In the genomic region with DNA sequence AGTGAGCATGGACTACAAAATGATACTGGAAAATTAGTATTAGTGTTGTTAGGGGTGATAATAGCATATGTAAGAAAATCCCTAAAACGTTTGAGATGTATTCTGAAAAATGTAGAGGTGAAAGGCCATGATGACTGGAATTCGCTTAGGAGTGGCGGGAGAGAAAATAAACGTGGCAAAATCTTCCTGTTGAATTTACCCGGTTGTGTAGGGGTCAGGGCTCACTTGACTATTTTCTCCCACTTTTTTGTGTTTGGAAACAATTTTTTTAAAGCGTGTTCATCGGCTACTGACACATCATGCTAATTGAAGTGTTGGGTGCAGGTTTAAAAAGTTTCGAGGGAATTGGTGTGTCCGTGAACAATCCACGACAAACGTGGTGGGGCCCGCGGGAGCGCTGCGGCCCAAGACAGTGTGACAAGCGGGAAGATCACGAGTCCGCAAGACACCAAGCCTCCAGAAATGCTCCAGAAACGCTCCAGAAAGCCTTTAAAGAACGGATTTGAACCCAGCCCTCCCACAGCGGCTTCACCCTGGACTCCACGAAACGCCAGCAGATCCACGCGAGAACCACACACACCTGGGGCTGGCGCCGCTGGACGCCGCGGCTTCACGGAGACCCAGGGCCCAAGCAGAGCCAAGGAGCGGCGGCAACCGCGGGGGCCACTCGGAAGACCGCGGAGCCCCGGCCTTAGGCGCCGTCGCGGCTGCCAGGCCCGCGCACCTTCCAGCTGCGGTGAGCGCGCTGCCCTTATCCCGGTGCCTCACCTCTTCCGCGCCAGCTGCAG, we compare ENCODE assay signal across 8 cellular contexts. TPM values are rescaled to one million over a fixed set of nuclear protein-coding genes. Genes with fewer than 3 reads are reported as not detected.
DNase-seq lines count a peak whose midpoint lies in the region; ATAC-seq, FAIRE-seq and TF ChIP-seq lines count a peak whose summit lies in the region.

No MANE protein-coding gene starts in this region.

- H3K27me3 Mint-ChIP-seq in astrocyte (ENCODE audit: low read depth, unreplicated experiment): no peaks in the 10 kb centered on the region

- peaks cover 24% of the 10 kb centered on the region for H3K4me1 Mint-ChIP-seq in astrocyte (ENCODE audit: low read depth, unreplicated experiment)

- in situ Hi-C loops in ACHN (cut with HindIII; ENCODE audit: low pct_ligation_motif_present, low pct_unique_long_range_greater_than_20kb, low sequenced_read_pairs): no loop called here

- FAIRE-seq in astrocyte (lab: Jason Lieb, UNC): no peak

- no peaks in the 10 kb centered on the region for H3K27me3 ChIP-seq in KMS-11 (ENCODE audit: insufficient read depth, low read depth)
- H3K27me3 ChIP-seq in astrocyte (ENCODE audit: insufficient read depth, low read length): no peaks in the 10 kb centered on the region
- H3K27me3 ChIP-seq in iPS-20b (ENCODE audit: insufficient read depth, low read length): peaks cover 4% of the 10 kb centered on the region; the same call in 1 of the 2 replicates

- H3K4me3 ChIP-seq in KMS-11 (IDR thresholded peaks at IDR 0.05; ENCODE audit: insufficient read depth, low read depth, low read length) (no peak overlapping the region), astrocyte (ENCODE audit: insufficient read depth, low read depth, low read length) (peak overlapping the region; percentile 96), iPS-20b (ENCODE audit: low read length) (peak overlapping the region; percentile 90)

- H2AFZ ChIP-seq in KMS-11 (ENCODE audit: low read depth) (peak overlapping the region; percentile 66), astrocyte (ENCODE audit: low read depth, low read length) (peak overlapping the region; percentile 79)

- H4K20me1 ChIP-seq in KMS-11 (ENCODE audit: insufficient read depth): no peaks in the 10 kb centered on the region
- peaks cover 17% of the 10 kb centered on the region for H4K20me1 ChIP-seq in astrocyte (ENCODE audit: insufficient read depth, low read length)

- no peaks in the 10 kb centered on the region for H3K9me3 Mint-ChIP-seq in astrocyte (ENCODE audit: unreplicated experiment)

- H3K4me1 ChIP-seq in KMS-11 (ENCODE audit: low read depth, poor library complexity, severe bottlenecking) (peaks cover 39% of the 10 kb centered on the region), astrocyte (ENCODE audit: insufficient read depth, low read length) (peaks cover 15% of the 10 kb centered on the region), iPS-20b (ENCODE audit: insufficient read depth, low read length) (peaks cover 3% of the 10 kb centered on the region; the same call in 1 of the 2 replicates)

- no peak for TF ChIP-seq CTCF in KMS-11 (conservative IDR thresholded peaks at IDR 0.05; ENCODE audit: low read depth, low read length)
- TF ChIP-seq CTCF in astrocyte (IDR thresholded peaks at IDR 0.05; ENCODE audit: insufficient read depth, low read depth, low read length): no peak

- DNase-seq in ACHN: peak; percentile 24
- DNase-seq in astrocyte (ENCODE audit: low read depth): no peak
- peak; percentile 48 for DNase-seq in stimulated activated CD8-positive, alpha-beta memory T cell treated with anti-CD3 and anti-CD28 coated beads, Interleukin-4, amount 100 ng/mL, for 48 hours
- DNase-seq in GM19240 (ENCODE audit: insufficient read length, low spot score): no peak

- H3K79me2 ChIP-seq in KMS-11 (ENCODE audit: insufficient read depth, low read depth) (peaks cover 32% of the 10 kb centered on the region), astrocyte (ENCODE audit: insufficient read depth, low read length) (peaks cover 38% of the 10 kb centered on the region)

- peaks cover 6% of the 10 kb centered on the region for H3K36me3 Mint-ChIP-seq in astrocyte (ENCODE audit: low read depth, unreplicated experiment)

- peak overlapping the region; percentile 99 for H3K4me2 ChIP-seq in KMS-11
- peak overlapping the region; percentile 90 for H3K4me2 ChIP-seq in astrocyte (ENCODE audit: low read length)

- ATAC-seq in GM18868 (IDR thresholded peaks at IDR 0.05; ENCODE audit: unreplicated experiment): peak; percentile 29
- ATAC-seq in HG03097 (IDR thresholded peaks at IDR 0.05; ENCODE audit: low FRiP score, unreplicated experiment): no peak

- H3K27ac ChIP-seq in KMS-11 (peak overlapping the region; percentile 68), astrocyte (ENCODE audit: low read depth, low read length) (peak overlapping the region; percentile 90), iPS-20b (ENCODE audit: low read length) (no peak overlapping the region)

- peak overlapping the region; percentile 86 for H3K9ac ChIP-seq in KMS-11
- peak overlapping the region; percentile 98 for H3K9ac ChIP-seq in astrocyte (ENCODE audit: low read length)
- H3K9ac ChIP-seq in iPS-20b (ENCODE audit: low read depth, low read length): peak overlapping the region; percentile 87

- H3K27ac Mint-ChIP-seq in astrocyte (ENCODE audit: unreplicated experiment): peak overlapping the region; percentile 95

- peak overlapping the region; percentile 97 for H3K4me3 Mint-ChIP-seq in astrocyte (ENCODE audit: unreplicated experiment)

- H3K9me3 ChIP-seq in astrocyte (ENCODE audit: insufficient read depth, low read depth, low read length) (no peaks in the 10 kb centered on the region), iPS-20b (ENCODE audit: insufficient read depth, low read depth, low read length) (no peaks in the 10 kb centered on the region)

- no peaks in the 10 kb centered on the region for H3K36me3 ChIP-seq in KMS-11 (ENCODE audit: insufficient read depth)
- peaks cover 15% of the 10 kb centered on the region for H3K36me3 ChIP-seq in astrocyte (ENCODE audit: insufficient read depth, low read length)
- peaks cover 34% of the 10 kb centered on the region for H3K36me3 ChIP-seq in iPS-20b (ENCODE audit: insufficient read depth, low read depth, low read length)

RNA-seq across cellular contexts. Expression of a gene that starts 0.6 kb away (rescaled TPM):
- 58.8 and 61.9 TPM in 2 replicates for total RNA-seq in astrocyte

Comparison
In these comparisons a context has a peak if more than half of its experiments do, and no peak if none do; other contexts are left out.
1. DNase-seq: peak in ACHN (single experiment) and stimulated activated CD8-positive, alpha-beta memory T cell treated with anti-CD3 and anti-CD28 coated beads, Interleukin-4, amount 100 ng/mL, for 48 hours (single experiment); none in astrocyte (single experiment) and GM19240 (single experiment).
2. Peak in every context shown above with its lines, with median percentiles within 50 percentile points of each other: H3K9ac ChIP-seq.